In the genomic region with DNA sequence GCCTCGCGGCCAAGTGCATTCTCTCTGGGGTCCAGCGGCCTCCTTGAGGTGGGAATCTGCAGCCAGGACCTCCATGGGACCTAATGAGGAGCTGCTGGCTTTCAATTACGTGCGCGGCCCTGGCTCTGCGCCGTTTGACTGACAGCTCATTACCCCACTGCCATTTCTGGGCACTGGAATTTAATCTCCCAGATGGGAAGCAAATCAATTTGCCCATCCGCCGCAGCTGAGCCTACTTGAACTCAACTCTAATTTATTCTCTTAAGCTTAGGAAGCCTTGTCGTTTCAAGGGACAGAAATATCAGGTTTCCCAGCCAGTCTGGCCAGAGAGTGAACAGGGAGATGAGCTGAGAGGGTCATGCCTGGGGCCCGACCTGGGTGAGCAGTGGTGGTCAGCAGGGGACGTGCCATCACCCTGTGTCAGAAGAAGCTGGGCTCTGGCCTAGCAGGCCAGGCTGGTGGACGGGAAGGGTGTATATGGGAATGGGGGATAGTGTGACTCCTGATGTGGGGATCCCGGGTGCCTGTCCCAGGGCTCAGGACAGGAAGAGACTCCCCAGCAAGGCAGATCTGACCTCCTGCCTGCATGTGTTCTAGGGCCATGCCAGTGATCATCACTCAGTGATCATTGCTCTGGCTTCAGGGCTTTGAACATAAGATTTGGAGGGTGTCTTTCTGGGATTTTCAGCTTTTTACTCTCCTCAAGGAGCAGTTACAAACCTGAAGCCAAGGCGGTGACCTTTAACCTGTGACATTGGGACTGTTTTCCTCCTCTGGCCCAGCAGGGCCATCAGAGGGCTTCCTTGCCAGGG, we compare ENCODE assay signal across 1 cellular context.
TF ChIP-seq lines count a peak whose summit lies in the region.

No MANE protein-coding gene starts in this region.

TF ChIP-seq in endothelial cell of umbilical vein, 7 proteins besides CTCF, POLR2A, EP300 and RAD21:
- TF ChIP-seq GATA2 (IDR thresholded peaks at IDR 0.05; ENCODE audit: insufficient read depth, insufficient read length, low read depth, low read length) (no peak), FOS (IDR thresholded peaks at IDR 0.05; ENCODE audit: borderline replicate concordance, insufficient read depth, low read length) (no peak), EZH2 (IDR thresholded peaks at IDR 0.05; ENCODE audit: borderline replicate concordance, low read depth, low read length, severe bottlenecking) (no peak), MYC (IDR thresholded peaks at IDR 0.05; ENCODE audit: low read depth, low read length) (no peak), JUN (IDR thresholded peaks at IDR 0.05; ENCODE audit: borderline replicate concordance, insufficient read depth, insufficient read length, low read depth) (no peak), POLR2AphosphoS5 (IDR thresholded peaks at IDR 0.05; ENCODE audit: insufficient read depth, low read depth, low read length) (no peak)
- TF ChIP-seq, protein P1, sequence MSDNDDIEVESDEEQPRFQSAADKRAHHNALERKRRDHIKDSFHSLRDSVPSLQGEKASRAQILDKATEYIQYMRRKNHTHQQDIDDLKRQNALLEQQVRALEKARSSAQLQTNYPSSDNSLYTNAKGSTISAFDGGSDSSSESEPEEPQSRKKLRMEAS (IDR thresholded peaks at IDR 0.05; ENCODE audit: insufficient read depth, insufficient read length), result no peak
